In genomic region chr1:211543003-211543402, GRCh38 we compare ENCODE assay signal across 17 cellular contexts. TPM values are rescaled to one million over a fixed set of nuclear protein-coding genes. Genes with fewer than 3 reads are reported as not detected.
DNase-seq lines count a peak whose midpoint lies in the region; ATAC-seq and TF ChIP-seq lines count a peak whose summit lies in the region.
"Had no signal": no experiment of that assay in that cellular context is flagged by ENCODE, and none has a peak within 500 bp of the region (broad histone marks: within the 10 kb centered on the region; RNA-seq: fewer than 3 reads in every experiment).

No MANE protein-coding gene starts in this region.

- H3K9me3 ChIP-seq in HCT116 (ENCODE audit: control insufficient read depth in 1 of 2, insufficient read depth in 1 of 2, low read depth in 1 of 2, low read length in 2 of 2) (no peaks in the 10 kb centered on the region), hepatocyte (ENCODE audit: low read depth) (no peaks in the 10 kb centered on the region), spleen (peaks cover 0 to 18% (median 3%) of the 10 kb centered on the region in 8 donors), uterus (no peaks in the 10 kb centered on the region), mesenchymal stem cell (ENCODE audit: control insufficient read depth, low read length) (no peaks in the 10 kb centered on the region)
- H3K9me3 ChIP-seq: BE2C, HAP-1, Peyer's patch had no signal

- no peaks in the 10 kb centered on the region for H3K79me1 ChIP-seq in mesenchymal stem cell (replicated peaks; ENCODE audit: low read length, poor library complexity, severe bottlenecking)

- no peak overlapping the region for H2BK5ac ChIP-seq in mesenchymal stem cell (ENCODE audit: low read depth, low read length, poor library complexity, severe bottlenecking)

- H4K91ac ChIP-seq in mesenchymal stem cell (ENCODE audit: low read length): no peak overlapping the region

- no peak overlapping the region for H3K4me3 ChIP-seq in HCT116 (replicated peaks in 1 of 2; ENCODE audit: low read depth in 1 of 2, low read length in 2 of 2)
- H3K4me3 ChIP-seq in hepatocyte: no peak overlapping the region
- no peak overlapping the region for H3K4me3 ChIP-seq in spleen
- no peak overlapping the region for H3K4me3 ChIP-seq in uterus
- H3K4me3 ChIP-seq in mesenchymal stem cell (ENCODE audit: insufficient read depth in 1 of 2, low read depth in 1 of 2, low read length in 2 of 2): no peak overlapping the region
- H3K4me3 ChIP-seq: HAP-1, K562, Peyer's patch had no signal

- H3K27ac ChIP-seq in HCT116 (ENCODE audit: low read depth, low read length) (no peak overlapping the region), hepatocyte (peak overlapping the region; percentile 81), spleen (no peak overlapping the region), uterus (no peak overlapping the region), mesenchymal stem cell (ENCODE audit: low read length, poor library complexity, severe bottlenecking) (no peak overlapping the region)
- H3K27ac ChIP-seq: Peyer's patch had no signal

- POLR2A ChIA-PET in HCT116 (lab: Charles Lee): no interaction called here

- WGBS in hepatocyte (ENCODE audit: low lambda C conversion rate, missing lambda C conversion rate): 74% methylated on average over 3 of the region's 3 CpGs
- WGBS in spleen, 5 donors: 65 to 91% (median 78%) methylated on average over 3 of the region's 3 CpGs
- WGBS in mesenchymal stem cell: 100% methylated on average over 2 of the region's 3 CpGs

- H2AK5ac ChIP-seq in mesenchymal stem cell (ENCODE audit: low read length, severe bottlenecking): no peak overlapping the region

- no peaks in the 10 kb centered on the region for H3K79me2 ChIP-seq in HCT116 (ENCODE audit: insufficient read depth, low read length)
- no peaks in the 10 kb centered on the region for H3K79me2 ChIP-seq in hepatocyte

- H3K27me3 ChIP-seq in HCT116 (ENCODE audit: insufficient read depth, low read length) (no peaks in the 10 kb centered on the region), hepatocyte (no peaks in the 10 kb centered on the region), spleen (replicated peaks in 1 of 7) (no peaks in the 10 kb centered on the region), uterus (no peaks in the 10 kb centered on the region), mesenchymal stem cell (ENCODE audit: control insufficient read depth in 1 of 2, insufficient read depth in 1 of 2, low read length in 2 of 2) (peaks cover 22 to 23% of the 10 kb centered on the region in 2 experiments)
- H3K27me3 ChIP-seq: BE2C, Peyer's patch had no signal

- H3K18ac ChIP-seq in mesenchymal stem cell (ENCODE audit: low read depth in 1 of 2, low read length in 2 of 2): no peak overlapping the region

- ATAC-seq in HCT116: peak; percentile 65
- ATAC-seq in HG03342 (IDR thresholded peaks at IDR 0.05; ENCODE audit: unreplicated experiment): no peak
- ATAC-seq: K562 had no signal

- TF ChIP-seq CTCF in HCT116 (IDR thresholded peaks at IDR 0.05 in 2 of 3, conservative IDR thresholded peaks at IDR 0.05 in 1 of 3; ENCODE audit: borderline replicate concordance in 1 of 3, insufficient read depth in 1 of 3, low read depth in 2 of 3, low read length in 2 of 3) (no peak), hepatocyte (IDR thresholded peaks at IDR 0.05; ENCODE audit: poor library complexity) (no peak), spleen (IDR thresholded peaks at IDR 0.05 in 8 of 11, conservative IDR thresholded peaks at IDR 0.05 in 3 of 11) (no peak), uterus (IDR thresholded peaks at IDR 0.05) (no peak)

- no peak overlapping the region for H2BK12ac ChIP-seq in mesenchymal stem cell (ENCODE audit: low read length in 2 of 2)

- H4K8ac ChIP-seq in mesenchymal stem cell (ENCODE audit: low read length): no peak overlapping the region

- peaks cover 10 to 14% of the 10 kb centered on the region in 2 experiments; a peak in 2 of 4 replicates for H3K4me1 ChIP-seq in HCT116 (ENCODE audit: control insufficient read depth in 1 of 2, insufficient read depth in 2 of 2, low read length in 2 of 2)
- peaks cover 17% of the 10 kb centered on the region for H3K4me1 ChIP-seq in hepatocyte (ENCODE audit: insufficient read depth)
- peaks cover 0 to 14% (median 0%) of the 10 kb centered on the region in 6 donors for H3K4me1 ChIP-seq in spleen
- H3K4me1 ChIP-seq in uterus: no peaks in the 10 kb centered on the region
- H3K4me1 ChIP-seq in mesenchymal stem cell (ENCODE audit: control insufficient read depth, insufficient read depth, low read depth, low read length): peaks cover 8% of the 10 kb centered on the region
- H3K4me1 ChIP-seq: BE2C, HAP-1, Peyer's patch had no signal

- BruUV-seq in HCT116 (replicated peaks; lab: Mats Ljungman, UMichigan): no TSS peak

- no peak overlapping the region for H2AFZ ChIP-seq in HCT116 (ENCODE audit: low read depth, low read length, poor library complexity, severe bottlenecking)
- H2AFZ ChIP-seq in hepatocyte: no peak overlapping the region
- H2AFZ ChIP-seq in mesenchymal stem cell (ENCODE audit: low read depth, low read length): no peak overlapping the region

- H3K4me2 ChIP-seq in HCT116 (ENCODE audit: low read length) (no peak overlapping the region), hepatocyte (no peak overlapping the region), mesenchymal stem cell (ENCODE audit: low read length, poor library complexity, severe bottlenecking) (no peak overlapping the region)

- intact Hi-C loops in HCT116 (cut with micrococcal nuclease): no loop called here
- intact Hi-C loops in spleen (cut with DNase I; ENCODE audit: low total_unique reads): no loop called here
- intact Hi-C loops in uterus (cut with DNase I; ENCODE audit: low total_unique reads): no loop called here

- RAD21 ChIA-PET in HCT116 (lab: Charles Lee; ENCODE audit: low non-redundant PET in 1 of 2, low total read pairs in 2 of 2, uncharacterized antibody in 2 of 2, unreplicated experiment in 2 of 2): no interaction called here

- H2BK120ac ChIP-seq in mesenchymal stem cell (ENCODE audit: low read depth, low read length): no peak overlapping the region

- H3K36me3 ChIP-seq in HCT116 (ENCODE audit: control insufficient read depth in 1 of 2, insufficient read depth in 2 of 2, low read length in 2 of 2): no peaks in the 10 kb centered on the region
- no peaks in the 10 kb centered on the region for H3K36me3 ChIP-seq in hepatocyte (replicated peaks; ENCODE audit: insufficient read depth, low read depth)
- H3K36me3 ChIP-seq in spleen: no peaks in the 10 kb centered on the region
- no peaks in the 10 kb centered on the region for H3K36me3 ChIP-seq in uterus
- no peaks in the 10 kb centered on the region for H3K36me3 ChIP-seq in mesenchymal stem cell (ENCODE audit: control insufficient read depth in 1 of 2, insufficient read depth in 2 of 2, low read depth in 1 of 2, low read length in 2 of 2)
- H3K36me3 ChIP-seq: BE2C, HAP-1, Peyer's patch had no signal

- DNase-seq in HCT116 (ENCODE audit: low read depth, low spot score) (no peak), NCI-H69 (lab: John Stamatoyannopoulos, UW) (peak; percentile 49), hepatocyte (ENCODE audit: low spot score) (peak; percentile 31), spleen (peak; percentile 12), uterus (no peak), mesenchymal stem cell (no peak)
- DNase-seq: BE2C; CD8-positive, alpha-beta memory T cell; NCI-H1092; NCI-H2107; NCI-H226; Peyer's patch; SHP77 treated with DMSO at 0.1 percent for 48 hours had no signal

- TF ChIP-seq POLR2A in HCT116 (IDR thresholded peaks at IDR 0.05; ENCODE audit: borderline replicate concordance, extremely low read depth, insufficient read depth, insufficient read length) (no peak), spleen (IDR thresholded peaks at IDR 0.05) (no peak), uterus (IDR thresholded peaks at IDR 0.05) (no peak)

- no peak overlapping the region for H3K23ac ChIP-seq in mesenchymal stem cell (ENCODE audit: low read length in 2 of 2)

- no peak overlapping the region for H2BK15ac ChIP-seq in mesenchymal stem cell (ENCODE audit: low read depth, poor library complexity, severe bottlenecking)

- no peaks in the 10 kb centered on the region for H4K20me1 ChIP-seq in HCT116 (ENCODE audit: insufficient read depth)
- no peaks in the 10 kb centered on the region for H4K20me1 ChIP-seq in hepatocyte (ENCODE audit: insufficient read depth, poor library complexity, severe bottlenecking)

- TF ChIP-seq RAD21 in HCT116 (IDR thresholded peaks at IDR 0.05; ENCODE audit: low read depth): peak; percentile 14; the same call in 1 of the 2 replicates

- H3K4ac ChIP-seq in mesenchymal stem cell (ENCODE audit: low read depth in 1 of 2, low read length in 2 of 2): no peak overlapping the region

- H3K9me2 ChIP-seq in HCT116 (ENCODE audit: insufficient read depth): no peaks in the 10 kb centered on the region
- H3K9me2 ChIP-seq in hepatocyte (replicated peaks; ENCODE audit: insufficient read depth): no peaks in the 10 kb centered on the region

- H3K9ac ChIP-seq in HCT116 (ENCODE audit: low read length): no peak overlapping the region
- no peak overlapping the region for H3K9ac ChIP-seq in mesenchymal stem cell (ENCODE audit: low read length)

- H3K14ac ChIP-seq in mesenchymal stem cell (ENCODE audit: low read length in 2 of 2): no peak overlapping the region

- CTCF ChIA-PET in HCT116 (lab: Charles Lee): interaction anchor here (1.0 to 2.4 kb wide), 2 partner anchors 28 to 106 kb away, joined by 3 to 6 read pairs; no protein-coding TSS in a partner anchor

TF ChIP-seq in HCT116, 20 proteins besides CTCF, POLR2A, EP300 and RAD21 (continues in another document):
- TF ChIP-seq EGR1 (IDR thresholded peaks at IDR 0.05; ENCODE audit: low read depth) (no peak), JUND (IDR thresholded peaks at IDR 0.05) (no peak), TCF7L2 (IDR thresholded peaks at IDR 0.05; ENCODE audit: borderline replicate concordance, extremely low read depth, insufficient read depth, insufficient read length) (no peak), ZFX (IDR thresholded peaks at IDR 0.05) (no peak), FOSL1 (IDR thresholded peaks at IDR 0.05; ENCODE audit: low read depth) (no peak)

RNA-seq across cellular contexts. Expression of gene SLC30A1, which starts 36.0 kb away (rescaled TPM):
- total RNA-seq in HCT116 (2021; ENCODE audit: unreplicated experiment): 9.7 TPM
- polyA plus RNA-seq in HCT116 (2012): 3.6 and 5.0 TPM in 2 replicates
- total RNA-seq in hepatocyte: 84.7 and 87.2 TPM in 2 replicates
- polyA plus RNA-seq in hepatocyte: 23.1 and 31.3 TPM in 2 replicates
- total RNA-seq in spleen: 10 to 100 TPM; 28.0 to 38.5 (median 32.8) TPM
- polyA plus RNA-seq in spleen: 1 to 10 TPM; 3.0 to 5.8 (median 3.3) TPM
- total RNA-seq in uterus: 10 to 100 TPM; 12.8 to 44.7 (median 19.1) TPM
- polyA plus RNA-seq in mesenchymal stem cell (2013, experiment 1 of 2): 6.8 TPM
- polyA plus RNA-seq in mesenchymal stem cell (2013, experiment 2 of 2): 7.1 TPM

RNA-seq across cellular contexts. Expression of gene RD3, which starts 51.0 kb away (rescaled TPM):
- total RNA-seq in HCT116 (2021; ENCODE audit: unreplicated experiment): not detected
- not detected in 2 replicates for polyA plus RNA-seq in HCT116 (2012)
- not detected in 2 replicates for total RNA-seq in hepatocyte
- polyA plus RNA-seq in hepatocyte: not detected in 2 replicates
- total RNA-seq in spleen: not detected
- not detected for polyA plus RNA-seq in spleen
- total RNA-seq in uterus: under 1 TPM in 1 of 4 donors, not detected in 3; 0.21 TPM
- not detected for polyA plus RNA-seq in mesenchymal stem cell (2013, experiment 1 of 2)
- polyA plus RNA-seq in mesenchymal stem cell (2013, experiment 2 of 2): not detected
- total RNA-seq: CD8-positive, alpha-beta memory T cell; HT1080; K562 had no signal
- polyA plus RNA-seq: CD8-positive, alpha-beta memory T cell; K562 had no signal

Comparison
In these comparisons a context has a peak if more than half of its experiments do, and no peak if none do; other contexts are left out.
1. DNase-seq: peak in NCI-H69 (single experiment), hepatocyte (single experiment) and spleen (single experiment); none in HCT116 (single experiment), uterus (0 of 2) and mesenchymal stem cell (single experiment).